In genomic region chr1:19648689-19649088, GRCh38 we compare ENCODE assay signal across 11 cellular contexts. TPM values are rescaled to one million over a fixed set of nuclear protein-coding genes. Genes with fewer than 3 reads are reported as not detected.
DNase-seq lines count a peak whose midpoint lies in the region; ATAC-seq and TF ChIP-seq lines count a peak whose summit lies in the region.
"Had no signal": no experiment of that assay in that cellular context is flagged by ENCODE, and none has a peak within 500 bp of the region (broad histone marks: within the 10 kb centered on the region; RNA-seq: fewer than 3 reads in every experiment).

No MANE protein-coding gene starts in this region.

- peak overlapping the region; percentile 94 to 98 (median 96) for H3K27ac ChIP-seq in transverse colon

- peak; percentile 35 for TF ChIP-seq CTCF in astrocyte of the cerebellum (IDR thresholded peaks at IDR 0.05; ENCODE audit: low read depth, low read length, missing control alignments)
- peak; percentile 18 to 52 (median 41) for TF ChIP-seq CTCF in transverse colon (IDR thresholded peaks at IDR 0.05)

- DNase-seq in activated T-cell treated with anti-CD3 and anti-CD28 coated beads, Interleukin-2, amount 50 U/mL, for 72 hours: peak; percentile 27 to 33
- DNase-seq in activated T-cell treated with anti-CD3 and anti-CD28 coated beads for 4 hours: no peak
- no peak for DNase-seq in astrocyte of the cerebellum (ENCODE audit: low read depth)
- DNase-seq in iPS-NIHi11 (ENCODE audit: low spot score): peak; percentile 52
- DNase-seq in transverse colon: peak; percentile 89
- no peak for DNase-seq in T1000 (lab: John Stamatoyannopoulos, UW)
- DNase-seq in GM19240 (ENCODE audit: insufficient read length, low spot score): no peak

- no peaks in the 10 kb centered on the region for H3K9me3 ChIP-seq in transverse colon
- H3K9me3 ChIP-seq: Caco-2 had no signal

- no peak for ATAC-seq in activated T-cell treated with anti-CD3 and anti-CD28 coated beads, Interleukin-2, amount 50 U/mL, for 72 hours (replicated peaks in 1 of 2)
- no peak for ATAC-seq in HG03025 (IDR thresholded peaks at IDR 0.05; ENCODE audit: low FRiP score, unreplicated experiment)

- H3K4me3 ChIP-seq in astrocyte of the cerebellum (ENCODE audit: low read depth, low read length): no peak overlapping the region
- H3K4me3 ChIP-seq in transverse colon: peak overlapping the region in 2 of 4 donors; percentile 1 to 76

- H3K36me3 ChIP-seq in transverse colon: no peaks in the 10 kb centered on the region

- no peak for TF ChIP-seq EP300 in transverse colon (IDR thresholded peaks at IDR 0.05; ENCODE audit: low read depth)

- peaks cover 30 to 61% (median 52%) of the 10 kb centered on the region in 4 donors for H3K4me1 ChIP-seq in transverse colon
- H3K4me1 ChIP-seq: Caco-2 had no signal

- no peak overlapping the region for H3K4me3 Mint-ChIP-seq in activated T-cell treated with anti-CD3 and anti-CD28 coated beads, Interleukin-2, amount 50 U/mL, for 72 hours
- H3K4me3 Mint-ChIP-seq: dendritic cell treated with granulocyte-macrophage colony-stimulating factor and Interleukin-4, amounts not matched to agents 40 ng/mL and 50 ng/mL, for 4 days had no signal

- peaks cover 33% of the 10 kb centered on the region for H3K4me1 Mint-ChIP-seq in activated T-cell treated with anti-CD3 and anti-CD28 coated beads, Interleukin-2, amount 50 U/mL, for 72 hours (ENCODE audit: low read depth)

- peaks cover 10% of the 10 kb centered on the region for H3K27me3 Mint-ChIP-seq in activated T-cell treated with anti-CD3 and anti-CD28 coated beads, Interleukin-2, amount 50 U/mL, for 72 hours (ENCODE audit: low read depth)

- H3K27me3 ChIP-seq in transverse colon: no peaks in the 10 kb centered on the region

- TF ChIP-seq POLR2A in transverse colon (IDR thresholded peaks at IDR 0.05): no peak

- no peak overlapping the region for H3K27ac Mint-ChIP-seq in activated T-cell treated with anti-CD3 and anti-CD28 coated beads, Interleukin-2, amount 50 U/mL, for 72 hours
- H3K27ac Mint-ChIP-seq: dendritic cell treated with granulocyte-macrophage colony-stimulating factor and Interleukin-4, amounts not matched to agents 40 ng/mL and 50 ng/mL, for 4 days; nephron had no signal

- no peaks in the 10 kb centered on the region for H3K9me3 Mint-ChIP-seq in activated T-cell treated with anti-CD3 and anti-CD28 coated beads, Interleukin-2, amount 50 U/mL, for 72 hours
- H3K9me3 Mint-ChIP-seq: dendritic cell treated with granulocyte-macrophage colony-stimulating factor and Interleukin-4, amounts not matched to agents 40 ng/mL and 50 ng/mL, for 4 days; nephron had no signal

- 31% methylated on average over 11 of the region's 11 CpGs; no CpG with 5 or more reads in 1 of the 2 donors for WGBS in transverse colon (ENCODE audit: low coverage in 1 of 2), 2 donors

- in situ Hi-C loops in astrocyte of the cerebellum (cut with HindIII; ENCODE audit: low sequenced_read_pairs): no loop called here
- in situ Hi-C loops in transverse colon (cut with MboI; ENCODE audit: low pct_ligation_motif_present in 1 of 4, low pct_unique_long_range_greater_than_20kb in 1 of 4, low sequenced_read_pairs in 3 of 4): no loop called here

- peaks cover 2 to 3% of the 10 kb centered on the region in 2 donors for H3K36me3 Mint-ChIP-seq in activated T-cell treated with anti-CD3 and anti-CD28 coated beads, Interleukin-2, amount 50 U/mL, for 72 hours (ENCODE audit: insufficient read depth in 2 of 2)

- intact Hi-C loops in transverse colon (cut with DNase I; ENCODE audit: low total_unique reads): loop anchor here (5.0 kb wide), 1 partner anchor 51 kb away; a partner anchor contains a TSS

RNA-seq across cellular contexts. Expression of gene NBL1, which starts 4.6 kb away (rescaled TPM):
- 10 to 100 TPM; 22.4 to 51.9 TPM for total RNA-seq in activated T-cell treated with anti-CD3 and anti-CD28 coated beads, Interleukin-2, amount 50 U/mL, for 72 hours
- total RNA-seq in transverse colon: 100 to 1,000 TPM; 122 to 238 (median 204) TPM

RNA-seq across cellular contexts. Expression of gene HTR6, which starts 16.0 kb away (rescaled TPM):
- under 1 TPM; 0.32 to 0.55 TPM for total RNA-seq in activated T-cell treated with anti-CD3 and anti-CD28 coated beads, Interleukin-2, amount 50 U/mL, for 72 hours
- total RNA-seq in transverse colon: not detected
- total RNA-seq: Caco-2 had no signal

Comparison
In these comparisons a context has a peak if more than half of its experiments do, and no peak if none do; other contexts are left out.
1. DNase-seq: peak in activated T-cell treated with anti-CD3 and anti-CD28 coated beads, Interleukin-2, amount 50 U/mL, for 72 hours (2 of 2), iPS-NIHi11 (single experiment) and transverse colon (single experiment); none in activated T-cell treated with anti-CD3 and anti-CD28 coated beads for 4 hours (single experiment), astrocyte of the cerebellum (single experiment), T1000 (single experiment) and GM19240 (single experiment).